In the genomic region with DNA sequence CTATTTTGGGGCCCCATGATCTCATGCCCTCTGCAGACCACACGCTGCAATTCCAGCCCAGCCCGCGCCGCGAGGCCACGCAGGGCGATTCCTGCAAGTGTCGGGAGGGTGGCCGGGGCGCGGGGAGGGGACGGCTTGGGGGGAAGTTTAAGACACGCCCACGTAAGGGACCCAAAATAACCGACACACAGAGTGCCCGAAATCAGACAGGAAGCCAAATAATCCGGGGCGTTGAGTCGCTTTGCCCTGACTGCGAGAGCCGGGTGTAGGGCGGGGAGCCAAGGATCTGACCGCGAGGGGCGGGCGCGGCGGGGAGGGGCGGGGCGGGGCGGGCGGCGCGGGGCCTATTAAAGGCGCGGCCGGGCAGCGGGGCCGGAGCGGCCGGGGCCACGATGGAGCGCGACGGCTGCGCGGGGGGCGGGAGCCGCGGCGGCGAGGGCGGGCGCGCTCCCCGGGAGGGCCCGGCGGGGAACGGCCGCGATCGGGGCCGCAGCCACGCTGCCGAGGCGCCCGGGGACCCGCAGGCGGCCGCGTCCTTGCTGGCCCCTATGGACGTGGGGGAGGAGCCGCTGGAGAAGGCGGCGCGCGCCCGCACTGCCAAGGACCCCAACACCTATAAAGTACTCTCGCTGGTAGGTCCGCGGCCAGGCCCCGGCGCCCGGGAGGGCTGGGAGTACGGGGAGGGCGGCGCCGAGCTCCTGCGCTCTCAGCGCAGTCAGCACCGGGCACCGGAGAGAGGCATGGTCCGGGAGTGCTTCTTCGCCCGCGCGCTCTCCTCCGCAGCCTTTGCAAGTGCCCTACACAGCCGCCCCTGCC, we compare ENCODE assay signal across 8 cellular contexts. TPM values are rescaled to one million over a fixed set of nuclear protein-coding genes. Genes with fewer than 3 reads are reported as not detected.
DNase-seq lines count a peak whose midpoint lies in the region; ATAC-seq and TF ChIP-seq lines count a peak whose summit lies in the region.

ENPP1 (plus strand) TSS at position 377 of the 816 bp plus-strand sequence; CDS start at position 393, 16 bp downstream.

- H3K36me3 ChIP-seq in left lung = no peaks in the 10 kb centered on the region

- DNase-seq in GM12865 (ENCODE audit: low read depth) (peak; percentile 36), NCI-H510A (lab: John Stamatoyannopoulos, UW) (peak; percentile 10), left lung (peak; percentile 46 to 86)
- peak; percentile 23 for DNase-seq in activated CD4-positive, alpha-beta T cell treated with anti-CD3 and anti-CD28 coated beads, Interleukin-2, amount 50 U/mL, for 1 hour
- peak; percentile 3 for DNase-seq in stimulated activated CD4-positive, alpha-beta T cell treated with anti-CD3 and anti-CD28 coated beads, Interleukin-2, amount 100 ng/mL, for 4 hours (ENCODE audit: low read depth)

- no peak within 1 kb of the TSS for H3K27ac Mint-ChIP-seq in dendritic cell treated with granulocyte-macrophage colony-stimulating factor and Interleukin-4, amounts not matched to agents 40 ng/mL and 50 ng/mL, for 4 days

- H3K4me3 Mint-ChIP-seq in dendritic cell treated with granulocyte-macrophage colony-stimulating factor and Interleukin-4, amounts not matched to agents 40 ng/mL and 50 ng/mL, for 4 days = peak within 1 kb of the TSS; percentile 67

- no peaks in the 10 kb centered on the region for H3K36me3 Mint-ChIP-seq in dendritic cell treated with granulocyte-macrophage colony-stimulating factor and Interleukin-4, amounts not matched to agents 40 ng/mL and 50 ng/mL, for 4 days (ENCODE audit: low read depth)

- ATAC-seq in HG02840 (IDR thresholded peaks at IDR 0.05; ENCODE audit: low FRiP score, unreplicated experiment) = peak; percentile 45
- peak; percentile 85 for ATAC-seq in left lung
- no peak for ATAC-seq in GM19452 (IDR thresholded peaks at IDR 0.05; ENCODE audit: unreplicated experiment)

- peaks cover 8% of the 10 kb centered on the region for H3K4me1 Mint-ChIP-seq in dendritic cell treated with granulocyte-macrophage colony-stimulating factor and Interleukin-4, amounts not matched to agents 40 ng/mL and 50 ng/mL, for 4 days (ENCODE audit: low read depth)

- H3K9me3 Mint-ChIP-seq in dendritic cell treated with granulocyte-macrophage colony-stimulating factor and Interleukin-4, amounts not matched to agents 40 ng/mL and 50 ng/mL, for 4 days = no peaks in the 10 kb centered on the region

- H3K9me3 ChIP-seq in left lung = no peaks in the 10 kb centered on the region

- H3K4me3 ChIP-seq in GM12865 (ENCODE audit: low read depth, low read length) (peak within 1 kb of the TSS; percentile 32), left lung (peak within 1 kb of the TSS; percentile 48 to 52)

- intact Hi-C loops in dendritic cell treated with granulocyte-macrophage colony-stimulating factor and Interleukin-4, amounts not matched to agents 40 ng/mL and 50 ng/mL, for 4 days (cut with micrococcal nuclease) = no loop called here
- intact Hi-C loops in left lung (cut with DNase I) = no loop called here

- H3K27ac ChIP-seq in left lung = no peak within 1 kb of the TSS

- H3K27me3 Mint-ChIP-seq in dendritic cell treated with granulocyte-macrophage colony-stimulating factor and Interleukin-4, amounts not matched to agents 40 ng/mL and 50 ng/mL, for 4 days = peaks cover 53% of the 10 kb centered on the region

- H3K27me3 ChIP-seq in left lung = peaks cover 6 to 51% of the 10 kb centered on the region in 2 donors

- TF ChIP-seq CTCF in GM12865 (IDR thresholded peaks at IDR 0.05; ENCODE audit: insufficient read depth, low read depth, low read length, missing control alignments) (no peak), left lung (IDR thresholded peaks at IDR 0.05) (peak; percentile 10 to 31)

- peaks cover 6 to 10% of the 10 kb centered on the region in 2 donors for H3K4me1 ChIP-seq in left lung

RNA-seq across cellular contexts. Expression of gene ENPP1, which starts in this region (rescaled TPM):
- total RNA-seq in left lung = 1 to 10 TPM; 2.0 TPM

Comparison
In these comparisons a context has a peak if more than half of its experiments do, and no peak if none do; other contexts are left out.
1. DNase-seq: peak in every context shown above with its lines; median percentile 66 in left lung; 36 in GM12865; 23 in activated CD4-positive, alpha-beta T cell treated with anti-CD3 and anti-CD28 coated beads, Interleukin-2, amount 50 U/mL, for 1 hour; 10 in NCI-H510A; 3 in stimulated activated CD4-positive, alpha-beta T cell treated with anti-CD3 and anti-CD28 coated beads, Interleukin-2, amount 100 ng/mL, for 4 hours.